28 cellular contexts compared by ENCODE assay signal in genomic region chr4:27327421-27328181, GRCh38.
DNase-seq lines count a peak whose midpoint lies in the region; ATAC-seq and TF ChIP-seq lines count a peak whose summit lies in the region.
"Had no signal": no experiment of that assay in that cellular context is flagged by ENCODE, and none has a peak within 500 bp of the region (broad histone marks: within the 10 kb centered on the region; RNA-seq: fewer than 3 reads in every experiment).

No MANE protein-coding gene starts in this region.

- H3K36me3 ChIP-seq in Peyer's patch: no peaks in the 10 kb centered on the region
- H3K36me3 ChIP-seq: adrenal gland, esophagus muscularis mucosa had no signal

- no peak overlapping the region for H3K27ac ChIP-seq in Peyer's patch
- H3K27ac ChIP-seq: adrenal gland, esophagus muscularis mucosa had no signal

- DNase-seq in SIG-M5 treated with dmso at 0.1 percent for 504 hours (lab: John Stamatoyannopoulos, UW; ENCODE audit: unreplicated experiment) (peak; percentile 38), SIG-M5 (lab: John Stamatoyannopoulos, UW) (no peak), SKM-1 (lab: John Stamatoyannopoulos, UW; ENCODE audit: unreplicated experiment) (peak; percentile 13), skeletal muscle cell (ENCODE audit: low read depth) (peak; percentile 3), SK-N-DZ (ENCODE audit: low spot score) (no peak), Peyer's patch (no peak)
- no peak for DNase-seq in activated T-cell treated with anti-CD3 and anti-CD28 coated beads, Interleukin-2, amount 50 U/mL, for 48 hours
- DNase-seq: activated CD4-positive, alpha-beta T cell treated with anti-CD3 and anti-CD28 coated beads for 48 hours; activated naive CD4-positive, alpha-beta T cell treated with Interleukin-2 at 50 U/mL for 16 hours; activated T-cell treated with anti-CD3 and anti-CD28 coated beads, Interleukin-2, amount 50 U/mL, for 4 hours; adrenal gland; CD8-positive, alpha-beta T cell; DMS 273 treated with DMSO at 0.1 percent for 48 hours; effector memory CD4-positive, alpha-beta T cell; hypothalamus; left ventricle myocardium superior; naive thymus-derived CD8-positive, alpha-beta T cell; NCI-H1048; NCI-H1694 treated with DMSO at 0.1 percent for 48 hours; NCI-H2227 treated with DMSO at 0.1 percent for 48 hours; NCI-H774; occipital lobe; OCI-M1; small intestine; stimulated activated CD4-positive, alpha-beta T cell treated with anti-CD3 and anti-CD28 coated beads, Interleukin-1b, Interleukin-23, amount 100 ng/mL, for 48 hours had no signal

- peak; percentile 51 for ATAC-seq in HG02885 (IDR thresholded peaks at IDR 0.05; ENCODE audit: poor library complexity, unreplicated experiment)
- ATAC-seq: activated T-cell treated with anti-CD3 and anti-CD28 coated beads, Interleukin-2, amount 50 U/mL, for 4 hours; CD8-positive, alpha-beta T cell; left ventricle myocardium superior; naive thymus-derived CD8-positive, alpha-beta T cell; Right ventricle myocardium inferior had no signal

- TF ChIP-seq CTCF in Peyer's patch (IDR thresholded peaks at IDR 0.05): no peak

- no peaks in the 10 kb centered on the region for H3K4me1 ChIP-seq in Peyer's patch
- H3K4me1 ChIP-seq: adrenal gland, esophagus muscularis mucosa had no signal

- H3K4me3 ChIP-seq in skeletal muscle cell (ENCODE audit: low read depth, low read length): no peak overlapping the region
- no peak overlapping the region for H3K4me3 ChIP-seq in Peyer's patch
- H3K4me3 ChIP-seq: adrenal gland, esophagus muscularis mucosa had no signal

- TF ChIP-seq POLR2A in Peyer's patch (IDR thresholded peaks at IDR 0.05): no peak

- H3K27me3 ChIP-seq in Peyer's patch: no peaks in the 10 kb centered on the region
- H3K27me3 ChIP-seq: adrenal gland, esophagus muscularis mucosa had no signal

- no peaks in the 10 kb centered on the region for H3K9me3 ChIP-seq in Peyer's patch
- H3K9me3 ChIP-seq: adrenal gland, esophagus muscularis mucosa had no signal

Comparison
In these comparisons a context has a peak if more than half of its experiments do, and no peak if none do; other contexts are left out.
1. DNase-seq: peak in SIG-M5 treated with dmso at 0.1 percent for 504 hours (single experiment), SKM-1 (single experiment) and skeletal muscle cell (single experiment); none in SIG-M5 (single experiment), activated T-cell treated with anti-CD3 and anti-CD28 coated beads, Interleukin-2, amount 50 U/mL, for 48 hours (0 of 2), SK-N-DZ (single experiment) and Peyer's patch (0 of 3).